ENCODE assay signal across 22 cellular contexts in the genomic region with DNA sequence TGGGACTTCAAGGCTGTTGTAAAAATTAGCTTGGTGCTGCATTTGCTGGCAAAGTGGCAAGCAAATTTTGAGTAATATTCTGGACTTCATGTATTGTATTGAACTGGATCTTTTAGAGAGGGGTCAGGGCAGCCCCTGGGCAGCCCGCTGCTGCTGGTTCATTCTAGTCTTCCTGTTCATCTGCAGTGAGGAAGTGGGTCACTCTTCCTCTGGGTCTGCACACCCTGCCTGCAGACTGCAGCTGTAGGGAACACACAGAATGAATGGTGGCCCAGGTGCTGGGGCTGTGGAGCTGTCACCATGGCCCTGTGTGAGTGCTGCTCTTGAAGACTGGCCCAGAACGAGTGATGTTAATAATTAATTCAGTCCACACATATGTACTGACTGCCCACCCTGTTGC. TPM values are rescaled to one million over a fixed set of nuclear protein-coding genes. Genes with fewer than 3 reads are reported as not detected.
DNase-seq lines count a peak whose midpoint lies in the region; ATAC-seq, FAIRE-seq and TF ChIP-seq lines count a peak whose summit lies in the region.
"Had no signal": no experiment of that assay in that cellular context is flagged by ENCODE, and none has a peak within 500 bp of the region (broad histone marks: within the 10 kb centered on the region; RNA-seq: fewer than 3 reads in every experiment).

No MANE protein-coding gene starts in this region.

- CTCF ChIA-PET in HepG2 (lab: Yijun Ruan, JAX; ENCODE audit: low intra/inter-chr PET ratio, low total read pairs), result no interaction called here

- no peaks in the 10 kb centered on the region for H3K79me2 ChIP-seq in HepG2 (ENCODE audit: insufficient read depth, low read length)

- H3K9ac ChIP-seq in HepG2 (ENCODE audit: insufficient read depth, low read depth, low read length) (no peak overlapping the region), endodermal cell (ENCODE audit: extremely low read depth, low read length, poor library complexity, severe bottlenecking) (no peak overlapping the region)

- no peak overlapping the region for H3K4me2 ChIP-seq in HepG2 (ENCODE audit: low read depth, low read length)

- H3K4me3 ChIP-seq in HepG2 (replicated peaks in 1 of 3; ENCODE audit: insufficient read depth in 1 of 3, low read depth in 2 of 3, low read length in 3 of 3) (no peak overlapping the region), right lobe of liver (no peak overlapping the region), endodermal cell (ENCODE audit: low read length) (no peak overlapping the region), upper lobe of right lung (no peak overlapping the region)
- H3K4me3 ChIP-seq in Jurkat, Clone E6-1 (ENCODE audit: low read length), result no peak overlapping the region
- H3K4me3 ChIP-seq: K562 had no signal

- no peak overlapping the region for H3K27ac ChIP-seq in HepG2 (ENCODE audit: extremely low read length, insufficient read depth, low read length)
- H3K27ac ChIP-seq in right lobe of liver, result no peak overlapping the region
- H3K27ac ChIP-seq in endodermal cell (ENCODE audit: low read depth, low read length), result no peak overlapping the region
- H3K27ac ChIP-seq in upper lobe of right lung, result no peak overlapping the region

- H3K27me3 ChIP-seq in HepG2 (ENCODE audit: control insufficient read depth in 1 of 2, insufficient read depth in 2 of 2, low read length in 2 of 2) (peaks cover 2 to 18% of the 10 kb centered on the region in 2 experiments; a peak in 3 of 5 replicates), right lobe of liver (no peaks in the 10 kb centered on the region), endodermal cell (ENCODE audit: control insufficient read depth, insufficient read depth, low read length, poor library complexity, severe bottlenecking) (peaks cover 13% of the 10 kb centered on the region), upper lobe of right lung (no peaks in the 10 kb centered on the region)

- H3K27me3 Mint-ChIP-seq in endodermal cell (ENCODE audit: insufficient read depth), result peaks cover 26% of the 10 kb centered on the region

- DNase-seq in HepG2 (ENCODE audit: low spot score) (no peak), right lobe of liver (no peak), endodermal cell (no peak), upper lobe of right lung (no peak), NCI-H128 (lab: John Stamatoyannopoulos, UW; ENCODE audit: unreplicated experiment) (no peak), 8988T (no peak), NCI-H82 (lab: John Stamatoyannopoulos, UW) (no peak)
- peak; percentile 44 for DNase-seq in Jurkat, Clone E6-1 (ENCODE audit: low read depth, low spot score)
- DNase-seq: AML-193, DMS79 treated with DMSO at 0.1 percent for 48 hours, GOT3, NCI-H1092 treated with DMSO at 0.1 percent for 48 hours, NCI-H146, NCI-H2029, NCI-H2227 treated with DMSO at 0.1 percent for 48 hours, NCI-H524 treated with DMSO at 0.1 percent for 48 hours, SHP77 had no signal

- ATAC-seq in HepG2, result peak; percentile 50; the same call in 2 of the 3 replicates
- no peak for ATAC-seq in right lobe of liver
- peak; percentile 6 for ATAC-seq in upper lobe of right lung
- ATAC-seq: HCT116, K562 had no signal

- no peaks in the 10 kb centered on the region for H3K36me3 Mint-ChIP-seq in endodermal cell (ENCODE audit: low read depth)
- H3K36me3 Mint-ChIP-seq: CD14-positive monocyte had no signal

- WGBS in HepG2 (ENCODE audit: low lambda C conversion rate), result 25% methylated on average over 2 of the region's 2 CpGs
- WGBS in right lobe of liver (ENCODE audit: insufficient coverage, low coverage, low lambda C conversion rate, missing lambda C conversion rate), result 33% methylated on average over 1 of the region's 2 CpGs
- 95 to 100% methylated on average over 1 to 2 of the region's 2 CpGs for WGBS in endodermal cell (ENCODE audit: insufficient coverage in 1 of 2, insufficient read length in 1 of 2), 2 experiments

- no TSS peak for BruUV-seq in HepG2 (replicated peaks; lab: Mats Ljungman, UMichigan)

- POLR2A ChIA-PET in HepG2 (lab: Yijun Ruan, JAX), result no interaction called here

- in situ Hi-C loops in HepG2 (cut with HindIII; ENCODE audit: extremely low pct_ligation_motif_present, low pct_unique_long_range_greater_than_20kb), result no loop called here

- no peak for FAIRE-seq in HepG2 (lab: Jason Lieb, UNC)
- FAIRE-seq: GM12892, GM19239, K562 had no signal

- TF ChIP-seq POLR2A in HepG2 (IDR thresholded peaks at IDR 0.05; ENCODE audit: insufficient read depth in 1 of 2, low read depth in 2 of 2, low read length in 2 of 2) (no peak), right lobe of liver (IDR thresholded peaks at IDR 0.05) (no peak)

- peaks cover 43% of the 10 kb centered on the region for H3K4me1 Mint-ChIP-seq in endodermal cell

- no peaks in the 10 kb centered on the region for H4K20me1 ChIP-seq in HepG2 (ENCODE audit: insufficient read depth, low read length)

- no peak overlapping the region for H3K4me3 Mint-ChIP-seq in endodermal cell
- H3K4me3 Mint-ChIP-seq: CD14-positive monocyte had no signal

- H2AFZ ChIP-seq in HepG2 (ENCODE audit: low read length), result no peak overlapping the region

- TF ChIP-seq RAD21 in HepG2 (CRISPR knock-in tag; IDR thresholded peaks at IDR 0.05), result no peak

- intact Hi-C loops in HepG2 (cut with micrococcal nuclease; ENCODE audit: unreplicated experiment) (no loop called here), right lobe of liver (cut with DNase I) (no loop called here), upper lobe of right lung (cut with DNase I) (no loop called here)

- H3K9me3 Mint-ChIP-seq in endodermal cell, result no peaks in the 10 kb centered on the region
- H3K9me3 Mint-ChIP-seq: CD14-positive monocyte had no signal

- peak overlapping the region; percentile 23 for H3K27ac Mint-ChIP-seq in endodermal cell

- H3K36me3 ChIP-seq in HepG2 (replicated peaks in 1 of 2; ENCODE audit: control insufficient read depth in 1 of 2, insufficient read depth in 2 of 2, low read length in 2 of 2), result no peaks in the 10 kb centered on the region
- H3K36me3 ChIP-seq in right lobe of liver, result no peaks in the 10 kb centered on the region
- no peaks in the 10 kb centered on the region for H3K36me3 ChIP-seq in endodermal cell (ENCODE audit: control insufficient read depth, insufficient read depth, low read length)
- H3K36me3 ChIP-seq in upper lobe of right lung, result no peaks in the 10 kb centered on the region

- no peak for TF ChIP-seq EP300 in HepG2 (IDR thresholded peaks at IDR 0.05; ENCODE audit: low read depth in 2 of 2, low read length in 2 of 2)
- no peak for TF ChIP-seq EP300 in HepG2 (CRISPR knock-in tag; IDR thresholded peaks at IDR 0.05; ENCODE audit: borderline replicate concordance)

- no peak for TF ChIP-seq CTCF in HepG2 (CRISPR knock-in tag; IDR thresholded peaks at IDR 0.05)
- no peak for TF ChIP-seq CTCF in right lobe of liver (IDR thresholded peaks at IDR 0.05)
- TF ChIP-seq CTCF in endodermal cell (conservative IDR thresholded peaks at IDR 0.05), result no peak
- TF ChIP-seq CTCF in upper lobe of right lung (IDR thresholded peaks at IDR 0.05), result no peak

- H3K4me1 ChIP-seq in HepG2 (ENCODE audit: insufficient read depth, low read length) (no peaks in the 10 kb centered on the region), right lobe of liver (no peaks in the 10 kb centered on the region), endodermal cell (ENCODE audit: control insufficient read depth, insufficient read depth, low read length) (peaks cover 9% of the 10 kb centered on the region), upper lobe of right lung (peaks cover 3% of the 10 kb centered on the region)

- no peaks in the 10 kb centered on the region for H3K9me3 ChIP-seq in HepG2 (ENCODE audit: low read length)
- no peaks in the 10 kb centered on the region for H3K9me3 ChIP-seq in right lobe of liver
- no peaks in the 10 kb centered on the region for H3K9me3 ChIP-seq in endodermal cell (ENCODE audit: control insufficient read depth, low read length)
- no peaks in the 10 kb centered on the region for H3K9me3 ChIP-seq in upper lobe of right lung

TF ChIP-seq in HepG2, 621 proteins besides CTCF, POLR2A, EP300 and RAD21 (continues in another document):
- TF ChIP-seq HDAC1 (CRISPR knock-in tag; IDR thresholded peaks at IDR 0.05), result no peak

RNA-seq across cellular contexts. Expression of a gene that starts 9.4 kb away (rescaled TPM):
- total RNA-seq in HepG2 (2016; rRNA removed; fragmentation: Illumina TruSeq; extraction: Trizol), result 0.04 TPM in 1 of 2 replicates, not detected in the other
- total RNA-seq in HepG2 (2016; cell fraction: cytosol; rRNA removed; fragmentation: Illumina TruSeq; extraction: Trizol; ENCODE audit: low read depth), result not detected in 2 replicates
- 0.02 TPM in 1 of 2 replicates, not detected in the other for total RNA-seq in HepG2 (2016; cell fraction: insoluble cytoplasmic fraction; rRNA removed; fragmentation: Illumina TruSeq; extraction: Trizol)
- total RNA-seq in HepG2 (2016; cell fraction: membrane; rRNA removed; fragmentation: Illumina TruSeq; extraction: Trizol), result not detected in 2 replicates
- total RNA-seq in HepG2 (2016; cell fraction: nucleus; rRNA removed; fragmentation: Illumina TruSeq; extraction: Trizol), result not detected in 2 replicates
- polyA plus RNA-seq in HepG2 (2011; rRNA removed), result 0.01 TPM in 1 of 2 replicates, not detected in the other
- polyA plus RNA-seq in HepG2 (2011; cell fraction: cytosol; rRNA removed), result not detected in 2 replicates
- polyA plus RNA-seq in HepG2 (2011; cell fraction: nucleus; rRNA removed), result 0.02 TPM in 1 of 2 replicates, not detected in the other
- polyA plus RNA-seq in HepG2 (2012), result 0.03 and 0.05 TPM in 2 replicates
- not detected in 2 replicates for polyA plus RNA-seq in HepG2 (2016; cell fraction: cytosol; fragmentation: Illumina TruSeq; extraction: Trizol; ENCODE audit: low read depth)
- polyA plus RNA-seq in HepG2 (2016; cell fraction: insoluble cytoplasmic fraction; fragmentation: Illumina TruSeq; extraction: Trizol; ENCODE audit: low read depth), result 0.03 TPM in 1 of 2 replicates, not detected in the other
- not detected in 2 replicates for polyA plus RNA-seq in HepG2 (2016; cell fraction: membrane; fragmentation: Illumina TruSeq; extraction: Trizol; ENCODE audit: low read depth)
- polyA plus RNA-seq in HepG2 (2016; cell fraction: nucleus; fragmentation: Illumina TruSeq; extraction: Trizol; ENCODE audit: insufficient read depth, low read depth), result not detected in 2 replicates
- polyA minus RNA-seq in HepG2 (2011; rRNA and poly(A)+ RNA removed; ENCODE audit: low replicate concordance), result 1.4 TPM in 1 of 2 replicates, not detected in the other
- polyA minus RNA-seq in HepG2 (2011; cell fraction: cytosol; rRNA and poly(A)+ RNA removed), result not detected in 2 replicates
- 0.12 and 0.13 TPM in 2 replicates for polyA minus RNA-seq in HepG2 (2011; cell fraction: nucleus; rRNA and poly(A)+ RNA removed)
- 1 to 10 TPM in 4 of 6 experiments, under 1 TPM in 2; 0.68 to 1.6 (median 1.2) TPM for total RNA-seq in right lobe of liver
- polyA plus RNA-seq in Jurkat, Clone E6-1 (2012; ENCODE audit: insufficient read depth, insufficient read length), result 1.2 TPM
- 1 to 10 TPM; 1.5 to 1.8 TPM for total RNA-seq in endodermal cell
- polyA plus RNA-seq in endodermal cell (2013, experiment 1 of 2), result 1.7 TPM
- 1.8 TPM for polyA plus RNA-seq in endodermal cell (2013, experiment 2 of 2)
- 7.4 TPM for total RNA-seq in upper lobe of right lung
- polyA plus RNA-seq: K562 had no signal

Comparison
In these comparisons a context has a peak if more than half of its experiments do, and no peak if none do; other contexts are left out.
1. ATAC-seq: peak in HepG2 (single experiment) and upper lobe of right lung (single experiment); none in right lobe of liver (0 of 4).